In genomic region chr16:970766-971581, GRCh38 we compare ENCODE assay signal across 8 cellular contexts. TPM values are rescaled to one million over a fixed set of nuclear protein-coding genes. Genes with fewer than 3 reads are reported as not detected.
DNase-seq lines count a peak whose midpoint lies in the region; ATAC-seq, FAIRE-seq and TF ChIP-seq lines count a peak whose summit lies in the region.

Gene LMF1, minus strand, starts transcription at chr16:970984. Its CDS starts 4 bp downstream, at chr16:970980.

- no peak for TF ChIP-seq CTCF in PC-3 (conservative IDR thresholded peaks at IDR 0.05; ENCODE audit: low read depth, low read length)

- DNase-seq in COLO829 (ENCODE audit: low spot score) (peak; percentile 94), HTR-8/SVneo (ENCODE audit: insufficient read length, low spot score) (peak; percentile 92), PC-3 (peak; percentile 83)
- DNase-seq in activated T-cell treated with anti-CD3 and anti-CD28 coated beads, Interleukin-2, amount 50 U/mL, for 24 hours, result peak; percentile 98
- peak; percentile 90 to 99 for DNase-seq in stimulated activated CD8-positive, alpha-beta memory T cell treated with anti-CD3 and anti-CD28 coated beads, Interleukin-7, amount 100 ng/mL, for 1 hour (ENCODE audit: low read depth in 2 of 2)

- peak within 1 kb of the TSS; percentile 96 for H3K9ac ChIP-seq in PC-3 (ENCODE audit: low read length)

- H3K4me1 Mint-ChIP-seq in activated T-cell treated with anti-CD3 and anti-CD28 coated beads, Interleukin-2, amount 50 U/mL, for 24 hours (ENCODE audit: low read depth), result peaks cover 31% of the 10 kb centered on the region

- H3K9me3 Mint-ChIP-seq in activated T-cell treated with anti-CD3 and anti-CD28 coated beads, Interleukin-2, amount 50 U/mL, for 24 hours, result no peaks in the 10 kb centered on the region

- H3K4me3 ChIP-seq in PC-3 (ENCODE audit: low read length) (peak within 1 kb of the TSS; percentile 94), muscle layer of duodenum (ENCODE audit: low read depth in 1 of 2, low read length in 2 of 2) (peak within 1 kb of the TSS; percentile 44 to 95)

- ATAC-seq in GM19468 (IDR thresholded peaks at IDR 0.05; ENCODE audit: extremely low read depth, unreplicated experiment) (peak; percentile 56), PC-3 (peak; percentile 91), esophagus mucosa (peak; percentile 98)

- H4K20me1 ChIP-seq in PC-3 (ENCODE audit: low read length), result no peaks in the 10 kb centered on the region

- H3K36me3 ChIP-seq in PC-3 (ENCODE audit: low read depth, low read length) (no peaks in the 10 kb centered on the region; the same call in 1 of the 2 replicates), muscle layer of duodenum (ENCODE audit: control insufficient read depth in 1 of 2, insufficient read depth in 2 of 2, low read length in 2 of 2) (peaks cover 3 to 15% of the 10 kb centered on the region in 2 donors)

- H2AFZ ChIP-seq in PC-3 (ENCODE audit: low read length), result peak within 1 kb of the TSS; percentile 86

- H3K4me1 ChIP-seq in PC-3 (ENCODE audit: insufficient read depth, low read length), result peaks cover 6% of the 10 kb centered on the region
- peaks cover 6 to 24% of the 10 kb centered on the region in 2 donors for H3K4me1 ChIP-seq in muscle layer of duodenum (ENCODE audit: control insufficient read depth in 1 of 2, insufficient read depth in 2 of 2, low read length in 2 of 2)

- peaks cover 27% of the 10 kb centered on the region for H3K79me2 ChIP-seq in PC-3 (ENCODE audit: low read length)

- no peaks in the 10 kb centered on the region for H3F3A ChIP-seq in PC-3 (ENCODE audit: low read length, unreplicated experiment)

- no TSS peak for BruUV-seq in PC-3 (replicated peaks; lab: Mats Ljungman, UMichigan)

- no peaks in the 10 kb centered on the region for H3K9me2 ChIP-seq in PC-3 (replicated peaks; ENCODE audit: low read length)

- H3K27me3 Mint-ChIP-seq in activated T-cell treated with anti-CD3 and anti-CD28 coated beads, Interleukin-2, amount 50 U/mL, for 24 hours, result peaks cover 2% of the 10 kb centered on the region

- intact Hi-C loops in PC-3 (cut with micrococcal nuclease), result no loop called here

- POLR2A ChIA-PET in PC-3 (lab: Charles Lee; ENCODE audit: unreplicated experiment), result no interaction called here

- H3K27me3 ChIP-seq in PC-3 (ENCODE audit: low read length), result no peaks in the 10 kb centered on the region
- no peaks in the 10 kb centered on the region for H3K27me3 ChIP-seq in muscle layer of duodenum (ENCODE audit: low read depth, low read length)

- peaks cover 36% of the 10 kb centered on the region for H3K36me3 Mint-ChIP-seq in activated T-cell treated with anti-CD3 and anti-CD28 coated beads, Interleukin-2, amount 50 U/mL, for 24 hours (ENCODE audit: low read depth)

- H3K4me2 ChIP-seq in PC-3 (ENCODE audit: low read length), result peak within 1 kb of the TSS; percentile 91

- H3K27ac ChIP-seq in PC-3 (ENCODE audit: low read length) (peak within 1 kb of the TSS; percentile 43; the same call in 1 of the 2 replicates), muscle layer of duodenum (ENCODE audit: low read length) (no peak within 1 kb of the TSS)

- H3K9me3 ChIP-seq in PC-3 (ENCODE audit: low read length), result no peaks in the 10 kb centered on the region
- H3K9me3 ChIP-seq in muscle layer of duodenum (ENCODE audit: control insufficient read depth in 1 of 2, low read length in 2 of 2), result no peaks in the 10 kb centered on the region

- FAIRE-seq in HTR-8/SVneo (lab: Jason Lieb, UNC), result peak; percentile 89

- peak within 1 kb of the TSS; percentile 84 for H3K27ac Mint-ChIP-seq in activated T-cell treated with anti-CD3 and anti-CD28 coated beads, Interleukin-2, amount 50 U/mL, for 24 hours

- peak within 1 kb of the TSS; percentile 84 for H3K4me3 Mint-ChIP-seq in activated T-cell treated with anti-CD3 and anti-CD28 coated beads, Interleukin-2, amount 50 U/mL, for 24 hours

- CTCF ChIA-PET in PC-3 (lab: Charles Lee), result no interaction called here

RNA-seq across cellular contexts. Expression of gene LMF1, which starts in this region (rescaled TPM):
- 12.9 and 13.5 TPM in 2 replicates for total RNA-seq in PC-3 (2014; rRNA removed)
- 11.4 TPM for total RNA-seq in esophagus mucosa
